ENCODE assay signal across 1 cellular context in genomic region chr3:113086506-113087461, GRCh38.
A peak's percentile ranks its signal among the peaks of the same experiment; 100 is the strongest.
TF ChIP-seq lines count a peak whose summit lies in the region.

No MANE protein-coding gene starts in this region.

TF ChIP-seq in HepG2, 621 proteins besides CTCF, POLR2A, EP300 and RAD21 (continued from another document):
- TF ChIP-seq MED8 (CRISPR knock-in tag; IDR thresholded peaks at IDR 0.05; ENCODE audit: insufficient replicate concordance), result no peak
- no peak for TF ChIP-seq GLMP (CRISPR knock-in tag; IDR thresholded peaks at IDR 0.05; ENCODE audit: borderline replicate concordance)
- TF ChIP-seq NR1H2 (CRISPR knock-in tag; IDR thresholded peaks at IDR 0.05; ENCODE audit: borderline replicate concordance, low read depth), result no peak
- no peak for TF ChIP-seq HOXA3 (CRISPR knock-in tag; IDR thresholded peaks at IDR 0.05)
- TF ChIP-seq ZNF770 (CRISPR knock-in tag; IDR thresholded peaks at IDR 0.05), result no peak
- no peak for TF ChIP-seq MYC (CRISPR knock-in tag; IDR thresholded peaks at IDR 0.05; ENCODE audit: borderline replicate concordance)
- TF ChIP-seq ZNF576 (CRISPR knock-in tag; IDR thresholded peaks at IDR 0.05), result no peak
- TF ChIP-seq ZNF776 (CRISPR knock-in tag; IDR thresholded peaks at IDR 0.05), result no peak
- no peak for TF ChIP-seq ZNF510 (CRISPR knock-in tag; IDR thresholded peaks at IDR 0.05; ENCODE audit: low read depth)
- TF ChIP-seq ZNF614 (CRISPR knock-in tag; IDR thresholded peaks at IDR 0.05; ENCODE audit: borderline replicate concordance), result no peak
- no peak for TF ChIP-seq ZIK1 (CRISPR knock-in tag; IDR thresholded peaks at IDR 0.05; ENCODE audit: borderline replicate concordance, low read depth)
- no peak for TF ChIP-seq HMGA1 (CRISPR knock-in tag; conservative IDR thresholded peaks at IDR 0.05)
- no peak for TF ChIP-seq PTBP1 (IDR thresholded peaks at IDR 0.05; ENCODE audit: low read depth, low read length, poor library complexity, severe bottlenecking)
- peak; percentile 31; the same call in 1 of the 2 replicates for TF ChIP-seq TCF7 (IDR thresholded peaks at IDR 0.05; ENCODE audit: low read depth)
- TF ChIP-seq ARNT (IDR thresholded peaks at IDR 0.05), result no peak
- no peak for TF ChIP-seq ZFP36 (IDR thresholded peaks at IDR 0.05; ENCODE audit: borderline replicate concordance, low read depth, low read length, partially characterized antibody)
- no peak for TF ChIP-seq SAP130 (CRISPR knock-in tag; IDR thresholded peaks at IDR 0.05; ENCODE audit: low read depth)
- peak; percentile 71 for TF ChIP-seq HNRNPK (IDR thresholded peaks at IDR 0.05; ENCODE audit: low read depth, low read length, poor library complexity, severe bottlenecking)
- TF ChIP-seq BRD4 (CRISPR knock-in tag; IDR thresholded peaks at IDR 0.05), result no peak
- no peak for TF ChIP-seq GATAD1 (CRISPR knock-in tag; IDR thresholded peaks at IDR 0.05)
- no peak for TF ChIP-seq PAWR (CRISPR knock-in tag; IDR thresholded peaks at IDR 0.05; ENCODE audit: borderline replicate concordance)
- 0 out of 2 replicates have a peak, but pooled peaks have one; percentile 12 for TF ChIP-seq CREB1 (IDR thresholded peaks at IDR 0.05)
- no peak for TF ChIP-seq CREB1 (CRISPR knock-in tag; IDR thresholded peaks at IDR 0.05)
